In genomic region chr14:86646688-86647687, GRCh38 we compare ENCODE assay signal across 13 cellular contexts.
DNase-seq lines count a peak whose midpoint lies in the region; ATAC-seq and TF ChIP-seq lines count a peak whose summit lies in the region.
"Had no signal": no experiment of that assay in that cellular context is flagged by ENCODE, and none has a peak within 500 bp of the region (broad histone marks: within the 10 kb centered on the region; RNA-seq: fewer than 3 reads in every experiment).

No MANE protein-coding gene starts in this region.

- H3K4me1 ChIP-seq in OCI-LY1 (ENCODE audit: insufficient read depth, low read length, severe bottlenecking) = no peaks in the 10 kb centered on the region
- no peaks in the 10 kb centered on the region for H3K4me1 ChIP-seq in fibroblast of lung (ENCODE audit: control insufficient read depth, extremely low read depth, insufficient read depth, low read length)
- H3K4me1 ChIP-seq: suprapubic skin had no signal

- H2AFZ ChIP-seq in OCI-LY1 (ENCODE audit: low read length) (0 out of 2 replicates have a peak overlapping the region, but pooled peaks have one; percentile 39), fibroblast of lung (ENCODE audit: low read length) (no peak overlapping the region)

- H3K27me3 Mint-ChIP-seq in activated T-helper 17 cell treated with anti-CD3 and anti-CD28 coated beads, Interleukin-2, amount 50 U/mL, for 72 hours = no peaks in the 10 kb centered on the region
- H3K27me3 Mint-ChIP-seq: activated CD4-positive, alpha-beta T cell treated with anti-CD3 and anti-CD28 coated beads, Interleukin-2, amount 10 ng/mL, durations not matched to agents 7 days and 5 days; CD4-positive, alpha-beta memory T cell had no signal

- peak; percentile 19 for TF ChIP-seq CTCF in AG09309 (IDR thresholded peaks at IDR 0.05; ENCODE audit: control insufficient read depth, insufficient read depth, low read depth, low read length, missing control alignments)
- TF ChIP-seq CTCF in GM13977 (IDR thresholded peaks at IDR 0.05; ENCODE audit: extremely low read depth, insufficient read depth, missing control alignments) = peak; percentile 27
- TF ChIP-seq CTCF in OCI-LY1 (IDR thresholded peaks at IDR 0.05; ENCODE audit: low read length) = peak; percentile 72
- TF ChIP-seq CTCF in fibroblast of lung (conservative IDR thresholded peaks at IDR 0.05 in 1 of 2, IDR thresholded peaks at IDR 0.05 in 1 of 2; ENCODE audit: low read depth in 1 of 2, low read length in 2 of 2) = peak in 1 of 2 donors; percentile 23

- no peaks in the 10 kb centered on the region for H3K9me3 Mint-ChIP-seq in stimulated activated effector memory CD8-positive, alpha-beta T cell treated with anti-CD3 and anti-CD28 coated beads, Interleukin-12 subunit alpha, Interleukin-12 subunit beta, amount 100 ng/mL, for 72 hours
- peaks cover 3% of the 10 kb centered on the region for H3K9me3 Mint-ChIP-seq in activated T-helper 17 cell treated with anti-CD3 and anti-CD28 coated beads, Interleukin-2, amount 50 U/mL, for 72 hours
- H3K9me3 Mint-ChIP-seq: activated CD4-positive, alpha-beta T cell treated with anti-CD3 and anti-CD28 coated beads, Interleukin-2, amount 10 ng/mL, durations not matched to agents 7 days and 5 days had no signal

- H3K79me2 ChIP-seq in OCI-LY1 (ENCODE audit: insufficient read depth, low read length) (no peaks in the 10 kb centered on the region), fibroblast of lung (ENCODE audit: control insufficient read depth, insufficient read depth, low read length) (no peaks in the 10 kb centered on the region)

- H3K9ac ChIP-seq in OCI-LY1 (ENCODE audit: low read length) (no peak overlapping the region), fibroblast of lung (ENCODE audit: insufficient read depth, low read length) (no peak overlapping the region)

- in situ Hi-C loops in GM13977 (cut with MboI; ENCODE audit: low pct_unique_long_range_greater_than_20kb, low sequenced_read_pairs, unreplicated experiment) = no loop called here

- H3K27me3 ChIP-seq in OCI-LY1 (ENCODE audit: insufficient read depth, low read length) (no peaks in the 10 kb centered on the region), fibroblast of lung (ENCODE audit: control insufficient read depth, insufficient read depth, low read length) (no peaks in the 10 kb centered on the region)
- H3K27me3 ChIP-seq: suprapubic skin had no signal

- no peaks in the 10 kb centered on the region for H3K9me2 ChIP-seq in OCI-LY1 (ENCODE audit: low read depth, low read length)

- H3K4me3 ChIP-seq in AG09309 (ENCODE audit: control insufficient read depth, low read depth, low read length) (no peak overlapping the region), OCI-LY1 (ENCODE audit: low read depth, low read length, poor library complexity, severe bottlenecking) (no peak overlapping the region), fibroblast of lung (replicated peaks in 1 of 4; ENCODE audit: control extremely low read depth in 1 of 4, insufficient read depth in 1 of 4, low read depth in 3 of 4, low read length in 4 of 4) (no peak overlapping the region)
- H3K4me3 ChIP-seq: suprapubic skin had no signal

- DNase-seq in AG09309 (ENCODE audit: low read depth) (no peak), GM13977 (ENCODE audit: low spot score) (no peak), fibroblast of lung (ENCODE audit: low read depth in 2 of 2) (peak; percentile 9 to 68), activated gamma-delta T cell (lab: John Stamatoyannopoulos, UW) (no peak)
- DNase-seq in activated effector memory CD4-positive, alpha-beta T cell treated with Interleukin-2 at 50 U/mL for 16 hours = no peak
- DNase-seq in stimulated activated effector memory CD8-positive, alpha-beta T cell treated with anti-CD3 and anti-CD28 coated beads, Interleukin-12 subunit alpha, Interleukin-12 subunit beta, amount 100 ng/mL, for 72 hours (ENCODE audit: low spot score in 2 of 2) = no peak
- DNase-seq: activated CD4-positive, alpha-beta T cell treated with anti-CD3 and anti-CD28 coated beads, Interleukin-2, amount 10 ng/mL, durations not matched to agents 7 days and 5 days; amniotic stem cell; CD4-positive, alpha-beta memory T cell; NCI-H1930 had no signal

- H3K36me3 ChIP-seq in OCI-LY1 (ENCODE audit: insufficient read depth, low read length) (no peaks in the 10 kb centered on the region), fibroblast of lung (ENCODE audit: control insufficient read depth, insufficient read depth, low read length) (no peaks in the 10 kb centered on the region)
- H3K36me3 ChIP-seq: suprapubic skin had no signal

- no peak overlapping the region for H3K4me3 Mint-ChIP-seq in stimulated activated effector memory CD8-positive, alpha-beta T cell treated with anti-CD3 and anti-CD28 coated beads, Interleukin-12 subunit alpha, Interleukin-12 subunit beta, amount 100 ng/mL, for 72 hours
- no peak overlapping the region for H3K4me3 Mint-ChIP-seq in activated T-helper 17 cell treated with anti-CD3 and anti-CD28 coated beads, Interleukin-2, amount 50 U/mL, for 72 hours
- H3K4me3 Mint-ChIP-seq: activated CD4-positive, alpha-beta T cell treated with anti-CD3 and anti-CD28 coated beads, Interleukin-2, amount 10 ng/mL, durations not matched to agents 7 days and 5 days; CD4-positive, alpha-beta memory T cell had no signal

- ATAC-seq in stimulated activated effector memory CD8-positive, alpha-beta T cell treated with anti-CD3 and anti-CD28 coated beads, Interleukin-12 subunit alpha, Interleukin-12 subunit beta, amount 100 ng/mL, for 72 hours = no peak
- no peak for ATAC-seq in activated T-helper 17 cell treated with anti-CD3 and anti-CD28 coated beads, Interleukin-2, amount 50 U/mL, for 72 hours (replicated peaks)

- H3K4me2 ChIP-seq in OCI-LY1 (ENCODE audit: low read length) (no peak overlapping the region), fibroblast of lung (ENCODE audit: extremely low read depth, insufficient read depth, low read length) (no peak overlapping the region)

- H3K4me1 Mint-ChIP-seq in stimulated activated effector memory CD8-positive, alpha-beta T cell treated with anti-CD3 and anti-CD28 coated beads, Interleukin-12 subunit alpha, Interleukin-12 subunit beta, amount 100 ng/mL, for 72 hours = no peaks in the 10 kb centered on the region
- H3K4me1 Mint-ChIP-seq in activated T-helper 17 cell treated with anti-CD3 and anti-CD28 coated beads, Interleukin-2, amount 50 U/mL, for 72 hours = no peaks in the 10 kb centered on the region
- H3K4me1 Mint-ChIP-seq: activated CD4-positive, alpha-beta T cell treated with anti-CD3 and anti-CD28 coated beads, Interleukin-2, amount 10 ng/mL, durations not matched to agents 7 days and 5 days; CD4-positive, alpha-beta memory T cell had no signal

- H3K27ac Mint-ChIP-seq in stimulated activated effector memory CD8-positive, alpha-beta T cell treated with anti-CD3 and anti-CD28 coated beads, Interleukin-12 subunit alpha, Interleukin-12 subunit beta, amount 100 ng/mL, for 72 hours = no peak overlapping the region
- no peak overlapping the region for H3K27ac Mint-ChIP-seq in activated T-helper 17 cell treated with anti-CD3 and anti-CD28 coated beads, Interleukin-2, amount 50 U/mL, for 72 hours
- H3K27ac Mint-ChIP-seq: activated CD4-positive, alpha-beta T cell treated with anti-CD3 and anti-CD28 coated beads, Interleukin-2, amount 10 ng/mL, durations not matched to agents 7 days and 5 days; CD4-positive, alpha-beta memory T cell had no signal

- H3F3A ChIP-seq in OCI-LY1 (ENCODE audit: insufficient read depth, low read length) = no peaks in the 10 kb centered on the region

- H4K20me1 ChIP-seq in OCI-LY1 (ENCODE audit: insufficient read depth, low read length) = no peaks in the 10 kb centered on the region
- H4K20me1 ChIP-seq in fibroblast of lung (ENCODE audit: control insufficient read depth, extremely low read depth, insufficient read depth, low read length) = no peaks in the 10 kb centered on the region

- H3K9me3 ChIP-seq in OCI-LY1 (ENCODE audit: low read length) (no peaks in the 10 kb centered on the region), fibroblast of lung (ENCODE audit: control insufficient read depth, insufficient read depth, low read depth, low read length) (no peaks in the 10 kb centered on the region)
- H3K9me3 ChIP-seq: suprapubic skin had no signal

- H3K27ac ChIP-seq in OCI-LY1 (ENCODE audit: low read depth, low read length, poor library complexity, severe bottlenecking) (no peak overlapping the region), fibroblast of lung (ENCODE audit: insufficient read depth, low read length) (no peak overlapping the region)
- H3K27ac ChIP-seq: suprapubic skin had no signal

- H3K36me3 Mint-ChIP-seq in stimulated activated effector memory CD8-positive, alpha-beta T cell treated with anti-CD3 and anti-CD28 coated beads, Interleukin-12 subunit alpha, Interleukin-12 subunit beta, amount 100 ng/mL, for 72 hours = no peaks in the 10 kb centered on the region
- no peaks in the 10 kb centered on the region for H3K36me3 Mint-ChIP-seq in activated T-helper 17 cell treated with anti-CD3 and anti-CD28 coated beads, Interleukin-2, amount 50 U/mL, for 72 hours (ENCODE audit: low read depth)
- H3K36me3 Mint-ChIP-seq: CD4-positive, alpha-beta memory T cell had no signal

Comparison
In these comparisons a context has a peak if more than half of its experiments do, and no peak if none do; other contexts are left out.
1. DNase-seq: peak in fibroblast of lung (2 of 2); none in AG09309 (single experiment), GM13977 (single experiment), activated gamma-delta T cell (single experiment), activated effector memory CD4-positive, alpha-beta T cell treated with Interleukin-2 at 50 U/mL for 16 hours (single experiment) and stimulated activated effector memory CD8-positive, alpha-beta T cell treated with anti-CD3 and anti-CD28 coated beads, Interleukin-12 subunit alpha, Interleukin-12 subunit beta, amount 100 ng/mL, for 72 hours (0 of 2).